22 cellular contexts compared by ENCODE assay signal in genomic region chr7:497346-497745, GRCh38. TPM values are rescaled to one million over a fixed set of nuclear protein-coding genes. Genes with fewer than 3 reads are reported as not detected.
DNase-seq lines count a peak whose midpoint lies in the region; ATAC-seq and TF ChIP-seq lines count a peak whose summit lies in the region.
"Had no signal": no experiment of that assay in that cellular context is flagged by ENCODE, and none has a peak within 500 bp of the region (broad histone marks: within the 10 kb centered on the region; RNA-seq: fewer than 3 reads in every experiment).

No MANE protein-coding gene starts in this region.

- POLR2A ChIA-PET in HCT116 (lab: Charles Lee) = no interaction called here

- no peak for DNase-seq in HCT116 (ENCODE audit: low read depth, low spot score)
- DNase-seq in chondrocyte (ENCODE audit: low spot score) = peak; percentile 43
- peak; percentile 19 for DNase-seq in lower lobe of right lung
- no peak for DNase-seq in substantia nigra (lab: John Stamatoyannopoulos, UW)
- no peak for DNase-seq in COLO829 (ENCODE audit: low spot score)
- no peak for DNase-seq in kidney tubule cell (ENCODE audit: low spot score)
- DNase-seq in BE2C = no peak
- DNase-seq: activated CD4-positive, alpha-beta T cell treated with anti-CD3 and anti-CD28 coated beads for 4 hours; activated T-cell treated with anti-CD3 and anti-CD28 coated beads for 4 hours; central memory CD4-positive, alpha-beta T cell; gastrocnemius medialis; hippocampal formation; NCI-H1048; NCI-H1694 treated with DMSO at 0.1 percent for 48 hours; stimulated activated naive CD8-positive, alpha-beta T cell treated with anti-CD3 and anti-CD28 coated beads, Interleukin-15, amount 100 ng/mL, for 72 hours; T-helper 2 cell had no signal

- no peak overlapping the region for H3K4me2 ChIP-seq in HCT116 (ENCODE audit: low read length)

- H3K4me3 ChIP-seq in HCT116 (replicated peaks in 1 of 2; ENCODE audit: low read depth in 1 of 2, low read length in 2 of 2) (no peak overlapping the region), lower lobe of right lung (no peak overlapping the region), BE2C (ENCODE audit: low read depth, low read length) (no peak overlapping the region)
- H3K4me3 ChIP-seq: gastrocnemius medialis, left lung, tibial artery had no signal

- H3K36me3 Mint-ChIP-seq in chondrocyte (ENCODE audit: low read depth) = peaks cover 30% of the 10 kb centered on the region

- no peak for TF ChIP-seq RAD21 in HCT116 (IDR thresholded peaks at IDR 0.05; ENCODE audit: low read depth)

- peaks cover 12% of the 10 kb centered on the region for H3K4me1 Mint-ChIP-seq in chondrocyte (ENCODE audit: low read depth)

- intact Hi-C loops in HCT116 (cut with micrococcal nuclease) (no loop called here), lower lobe of right lung (cut with DNase I) (no loop called here)

- H3K79me2 ChIP-seq in HCT116 (ENCODE audit: insufficient read depth, low read length) = no peaks in the 10 kb centered on the region

- H3K9me3 ChIP-seq in HCT116 (ENCODE audit: control insufficient read depth in 1 of 2, insufficient read depth in 1 of 2, low read depth in 1 of 2, low read length in 2 of 2) (no peaks in the 10 kb centered on the region), lower lobe of right lung (no peaks in the 10 kb centered on the region), BE2C (peaks cover 5% of the 10 kb centered on the region; the same call in 1 of the 2 replicates)
- H3K9me3 ChIP-seq: gastrocnemius medialis, left lung, tibial artery had no signal

- peaks cover 5 to 16% of the 10 kb centered on the region in 2 experiments; a peak in 2 of 4 replicates for H3K36me3 ChIP-seq in HCT116 (ENCODE audit: control insufficient read depth in 1 of 2, insufficient read depth in 2 of 2, low read length in 2 of 2)
- peaks cover 40% of the 10 kb centered on the region for H3K36me3 ChIP-seq in lower lobe of right lung
- no peaks in the 10 kb centered on the region for H3K36me3 ChIP-seq in BE2C

- TF ChIP-seq POLR2A in HCT116 (IDR thresholded peaks at IDR 0.05; ENCODE audit: borderline replicate concordance, extremely low read depth, insufficient read depth, insufficient read length) = no peak

- no peaks in the 10 kb centered on the region for H3K9me3 Mint-ChIP-seq in chondrocyte (ENCODE audit: low read depth)
- H3K9me3 Mint-ChIP-seq: nephron; stimulated activated naive CD8-positive, alpha-beta T cell treated with anti-CD3 and anti-CD28 coated beads, Interleukin-15, amount 100 ng/mL, for 72 hours had no signal

- no peak overlapping the region for H3K27ac Mint-ChIP-seq in chondrocyte (ENCODE audit: unreplicated experiment)
- H3K27ac Mint-ChIP-seq: activated naive CD8-positive, alpha-beta T cell had no signal

- H3K4me1 ChIP-seq in HCT116 (ENCODE audit: control insufficient read depth in 1 of 2, insufficient read depth in 2 of 2, low read length in 2 of 2) (no peaks in the 10 kb centered on the region), lower lobe of right lung (no peaks in the 10 kb centered on the region), BE2C (no peaks in the 10 kb centered on the region)
- H3K4me1 ChIP-seq: gastrocnemius medialis, left lung had no signal

- H3K9me2 ChIP-seq in HCT116 (ENCODE audit: insufficient read depth) = no peaks in the 10 kb centered on the region

- ATAC-seq in HCT116 (no peak), lower lobe of right lung (no peak)
- ATAC-seq: gastrocnemius medialis; left lung; SK-N-SH treated with all-trans-retinoic acid at 6 μM for 48 hours; stimulated activated naive CD8-positive, alpha-beta T cell treated with anti-CD3 and anti-CD28 coated beads, Interleukin-15, amount 100 ng/mL, for 72 hours had no signal

- no peak overlapping the region for H2AFZ ChIP-seq in HCT116 (ENCODE audit: low read depth, low read length, poor library complexity, severe bottlenecking)

- no peaks in the 10 kb centered on the region for H3K27me3 Mint-ChIP-seq in chondrocyte (ENCODE audit: low read depth)
- H3K27me3 Mint-ChIP-seq: activated naive CD8-positive, alpha-beta T cell; stimulated activated naive CD8-positive, alpha-beta T cell treated with anti-CD3 and anti-CD28 coated beads, Interleukin-15, amount 100 ng/mL, for 72 hours had no signal

- H4K20me1 ChIP-seq in HCT116 (ENCODE audit: insufficient read depth) = no peaks in the 10 kb centered on the region

- RAD21 ChIA-PET in HCT116 (lab: Charles Lee; ENCODE audit: low non-redundant PET in 1 of 2, low total read pairs in 2 of 2, uncharacterized antibody in 2 of 2, unreplicated experiment in 2 of 2) = no interaction called here

- H3K9ac ChIP-seq in HCT116 (ENCODE audit: low read length) = no peak overlapping the region

- H3K4me3 Mint-ChIP-seq in chondrocyte (ENCODE audit: unreplicated experiment) = no peak overlapping the region
- H3K4me3 Mint-ChIP-seq: nephron had no signal

- CTCF ChIA-PET in HCT116 (lab: Charles Lee) = no interaction called here

- no peaks in the 10 kb centered on the region for H3K27me3 ChIP-seq in HCT116 (ENCODE audit: insufficient read depth, low read length)
- no peaks in the 10 kb centered on the region for H3K27me3 ChIP-seq in lower lobe of right lung (ENCODE audit: low read depth)
- H3K27me3 ChIP-seq in BE2C = no peaks in the 10 kb centered on the region
- H3K27me3 ChIP-seq: gastrocnemius medialis, left lung, tibial artery had no signal

- H3K27ac ChIP-seq in HCT116 (ENCODE audit: low read depth, low read length) (no peak overlapping the region), lower lobe of right lung (no peak overlapping the region), substantia nigra (ENCODE audit: low read depth, low read length, poor library complexity, severe bottlenecking) (peak overlapping the region; percentile 76)
- H3K27ac ChIP-seq: C4-2B, gastrocnemius medialis, left lung, tibial artery had no signal

- TSS peak; percentile 47 for BruUV-seq in HCT116 (replicated peaks; lab: Mats Ljungman, UMichigan)

- no peak for TF ChIP-seq CTCF in HCT116 (IDR thresholded peaks at IDR 0.05 in 2 of 3, conservative IDR thresholded peaks at IDR 0.05 in 1 of 3; ENCODE audit: borderline replicate concordance in 1 of 3, insufficient read depth in 1 of 3, low read depth in 2 of 3, low read length in 2 of 3)
- no peak for TF ChIP-seq CTCF in chondrocyte (IDR thresholded peaks at IDR 0.05)
- no peak for TF ChIP-seq CTCF in lower lobe of right lung (IDR thresholded peaks at IDR 0.05)
- no peak for TF ChIP-seq CTCF in BE2C (IDR thresholded peaks at IDR 0.05; ENCODE audit: low read depth, low read length)

TF ChIP-seq in HCT116, 20 proteins besides CTCF, POLR2A, EP300 and RAD21:
- TF ChIP-seq ATF3 (IDR thresholded peaks at IDR 0.05) = no peak

RNA-seq across cellular contexts. Expression of gene PDGFA, which starts 22.3 kb away (rescaled TPM):
- 44.7 TPM for total RNA-seq in HCT116 (2021; ENCODE audit: unreplicated experiment)
- 48.1 and 74.9 TPM in 2 replicates for polyA plus RNA-seq in HCT116 (2012)
- 38.1 to 72.5 TPM (median 70.6 TPM) in 3 replicates for total RNA-seq in chondrocyte
- 27.1 TPM for total RNA-seq in lower lobe of right lung
- polyA plus RNA-seq in BE2C (2012; ENCODE audit: insufficient read depth, insufficient read length, low read depth) = not detected

Comparison
In these comparisons a context has a peak if more than half of its experiments do, and no peak if none do; other contexts are left out.
1. DNase-seq: peak in chondrocyte (single experiment) and lower lobe of right lung (single experiment); none in HCT116 (single experiment), substantia nigra (0 of 49), COLO829 (single experiment), kidney tubule cell (single experiment) and BE2C (single experiment).